ENCODE assay signal across 26 cellular contexts in genomic region chr16:80258407-80258806, GRCh38.
"Had no signal": no experiment of that assay in that cellular context is flagged by ENCODE, and none has a peak within 500 bp of the region (broad histone marks: within the 10 kb centered on the region; RNA-seq: fewer than 3 reads in every experiment).

No MANE protein-coding gene starts in this region.

- H3K36me3 ChIP-seq: colonic mucosa, esophagus muscularis mucosa, esophagus squamous epithelium, gastrocnemius medialis, gastroesophageal sphincter had no signal

- H3K4me3 ChIP-seq: colonic mucosa, coronary artery, dorsolateral prefrontal cortex, esophagus muscularis mucosa, esophagus squamous epithelium, gastrocnemius medialis, gastroesophageal sphincter had no signal

- H3K27me3 ChIP-seq: colonic mucosa, esophagus muscularis mucosa, esophagus squamous epithelium, foreskin keratinocyte, gastrocnemius medialis, gastroesophageal sphincter had no signal

- ATAC-seq: effector memory CD8-positive, alpha-beta T cell; esophagus mucosa; foreskin keratinocyte; gastrocnemius medialis; gastroesophageal sphincter had no signal

- DNase-seq: colonic mucosa; cortex of kidney; dermis blood vessel endothelial cell; dorsolateral prefrontal cortex; effector CD4-positive, alpha-beta T cell; effector CD8-positive, alpha-beta T cell; effector memory CD4-positive, alpha-beta T cell; effector memory CD8-positive, alpha-beta T cell; endodermal cell; erythroblast; esophagus squamous epithelium; foreskin fibroblast; foreskin keratinocyte; foreskin melanocyte; gastrocnemius medialis; glutamatergic neuron; head of caudate nucleus had no signal

- H3K4me1 ChIP-seq: colonic mucosa, esophagus muscularis mucosa, esophagus squamous epithelium, foreskin keratinocyte, gastrocnemius medialis, gastroesophageal sphincter had no signal

- FAIRE-seq: colon, endometrium, endothelial cell of umbilical vein, frontal cortex had no signal

- H3K27ac ChIP-seq: colonic mucosa, coronary artery, dorsolateral prefrontal cortex, epithelial cell of prostate, esophagus muscularis mucosa, esophagus squamous epithelium, foreskin keratinocyte, gastrocnemius medialis, gastroesophageal sphincter had no signal

- H3K9me3 ChIP-seq: colonic mucosa, esophagus muscularis mucosa, esophagus squamous epithelium, gastrocnemius medialis, gastroesophageal sphincter had no signal
